In the genomic region with DNA sequence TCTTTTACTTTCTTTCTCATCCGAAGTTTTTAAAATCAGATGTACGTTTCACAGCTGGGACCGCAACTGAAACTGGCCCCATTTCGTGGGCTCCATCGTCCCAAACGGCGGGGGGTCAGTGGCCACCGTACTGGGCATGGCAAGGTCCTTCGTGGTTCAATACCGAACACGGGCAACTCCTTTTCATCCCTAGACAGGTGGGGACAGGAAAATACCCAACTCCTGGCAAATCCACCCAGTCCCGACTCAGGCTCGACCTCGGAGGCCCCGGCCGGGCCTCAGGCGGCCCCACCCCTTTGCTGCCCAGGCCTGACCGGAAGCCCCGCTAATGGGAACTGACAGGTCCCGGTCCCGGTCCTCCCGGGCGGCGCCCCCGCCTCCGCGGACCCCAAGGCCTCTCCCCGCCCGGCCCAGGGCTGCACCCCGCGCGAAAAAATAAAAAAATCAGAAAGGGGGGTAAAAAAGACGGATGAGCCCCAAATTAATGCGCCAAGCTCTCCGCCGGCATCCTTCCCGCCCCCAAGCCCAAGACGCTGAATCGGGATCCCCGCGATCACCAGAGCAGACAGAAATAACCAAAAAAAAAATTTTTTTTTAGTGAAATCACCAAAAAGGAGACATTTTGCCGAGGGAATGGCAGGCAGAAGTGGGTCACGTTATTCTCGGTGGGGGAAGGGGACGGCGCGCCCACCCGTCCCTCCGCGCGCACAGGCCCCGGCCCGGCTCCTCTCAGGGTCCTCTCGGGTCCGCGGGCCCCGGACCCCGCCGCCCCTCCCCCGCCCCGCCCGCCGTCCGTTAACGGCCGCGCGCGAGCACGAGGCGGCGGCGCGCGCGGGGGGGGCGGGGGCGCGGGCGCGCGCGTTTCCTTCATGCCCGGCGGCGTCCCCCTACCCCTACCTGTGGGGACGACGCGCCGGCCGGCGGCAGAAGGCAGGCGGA, we compare ENCODE assay signal across 1 cellular context.
TF ChIP-seq lines count a peak whose summit lies in the region.

No MANE protein-coding gene starts in this region.

TF ChIP-seq in HepG2, 621 proteins besides CTCF, POLR2A, EP300 and RAD21 (continued from another document and continues in another):
- TF ChIP-seq, protein P1, sequence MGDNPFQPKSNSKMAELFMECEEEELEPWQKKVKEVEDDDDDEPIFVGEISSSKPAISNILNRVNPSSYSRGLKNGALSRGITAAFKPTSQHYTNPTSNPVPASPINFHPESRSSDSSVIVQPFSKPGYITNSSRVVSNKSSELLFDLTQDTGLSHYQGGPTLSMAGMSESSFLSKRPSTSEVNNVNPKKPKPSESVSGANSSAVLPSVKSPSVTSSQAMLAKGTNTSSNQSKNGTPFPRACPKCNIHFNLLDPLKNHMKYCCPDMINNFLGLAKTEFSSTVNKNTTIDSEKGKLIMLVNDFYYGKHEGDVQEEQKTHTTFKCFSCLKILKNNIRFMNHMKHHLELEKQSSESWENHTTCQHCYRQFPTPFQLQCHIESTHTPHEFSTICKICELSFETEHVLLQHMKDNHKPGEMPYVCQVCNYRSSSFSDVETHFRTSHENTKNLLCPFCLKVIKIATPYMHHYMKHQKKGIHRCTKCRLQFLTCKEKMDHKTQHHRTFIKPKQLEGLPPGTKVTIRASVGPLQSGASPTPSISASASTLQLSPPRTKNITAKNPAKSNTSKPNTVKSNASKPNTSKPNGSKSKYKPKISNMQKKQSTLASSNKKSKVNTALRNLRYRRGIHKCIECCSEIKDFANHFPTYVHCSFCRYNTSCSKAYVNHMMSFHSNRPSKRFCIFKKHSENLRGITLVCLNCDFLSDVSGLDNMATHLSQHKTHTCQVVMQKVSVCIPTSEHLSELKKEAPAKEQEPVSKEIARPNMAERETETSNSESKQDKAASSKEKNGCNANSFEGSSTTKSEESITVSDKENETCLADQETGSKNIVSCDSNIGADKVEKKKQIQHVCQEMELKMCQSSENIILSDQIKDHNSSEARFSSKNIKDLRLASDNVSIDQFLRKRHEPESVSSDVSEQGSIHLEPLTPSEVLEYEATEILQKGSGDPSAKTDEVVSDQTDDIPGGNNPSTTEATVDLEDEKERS (CRISPR knock-in tag; IDR thresholded peaks at IDR 0.05), result no peak
- TF ChIP-seq ZNF484 (CRISPR knock-in tag; IDR thresholded peaks at IDR 0.05; ENCODE audit: borderline replicate concordance, low read depth) (no peak), ZNF3 (CRISPR knock-in tag; IDR thresholded peaks at IDR 0.05) (no peak), ZFY (CRISPR knock-in tag; IDR thresholded peaks at IDR 0.05) (peak; percentile 91), ZNF589 (CRISPR knock-in tag; conservative IDR thresholded peaks at IDR 0.05) (no peak), ZFP36L2 (CRISPR knock-in tag; IDR thresholded peaks at IDR 0.05) (no peak), NFYB (CRISPR knock-in tag; IDR thresholded peaks at IDR 0.05) (no peak), PCBP2 (optimal IDR thresholded peaks at IDR 0.05; ENCODE audit: low read depth, low read length, poor library complexity, severe bottlenecking) (no peak), ZNF124 (CRISPR knock-in tag; IDR thresholded peaks at IDR 0.05) (peak; percentile 77), ZMAT3 (CRISPR knock-in tag; conservative IDR thresholded peaks at IDR 0.05) (no peak; the same call in 1 of the 2 replicates), MAFF (IDR thresholded peaks at IDR 0.05; ENCODE audit: low read depth, low read length) (no peak), ZNF260 (CRISPR knock-in tag; IDR thresholded peaks at IDR 0.05; ENCODE audit: borderline replicate concordance, low read depth) (no peak), HMG20A (CRISPR knock-in tag; IDR thresholded peaks at IDR 0.05; ENCODE audit: borderline replicate concordance) (0 out of 2 replicates have a peak, but pooled peaks have one; percentile 15), ZSCAN20 (CRISPR knock-in tag; IDR thresholded peaks at IDR 0.05; ENCODE audit: borderline replicate concordance) (no peak; the same call in 1 of the 2 replicates), ZIK1 (CRISPR knock-in tag; IDR thresholded peaks at IDR 0.05; ENCODE audit: borderline replicate concordance, low read depth) (no peak), MEIS2 (CRISPR knock-in tag; IDR thresholded peaks at IDR 0.05) (peak; percentile 90), TARDBP (CRISPR knock-in tag; IDR thresholded peaks at IDR 0.05) (no peak), FOSL2 (CRISPR knock-in tag; IDR thresholded peaks at IDR 0.05) (no peak), ZNF143 (CRISPR knock-in tag; IDR thresholded peaks at IDR 0.05) (0 out of 2 replicates have a peak, but pooled peaks have one; percentile 35), SRF (IDR thresholded peaks at IDR 0.05; ENCODE audit: low read depth, low read length) (0 out of 2 replicates have a peak, but pooled peaks have one; percentile 2), ZNF773 (CRISPR knock-in tag; IDR thresholded peaks at IDR 0.05; ENCODE audit: borderline replicate concordance) (no peak; the same call in 1 of the 2 replicates), ZNF30 (CRISPR knock-in tag; IDR thresholded peaks at IDR 0.05) (no peak), ZFP82 (CRISPR knock-in tag; IDR thresholded peaks at IDR 0.05; ENCODE audit: borderline replicate concordance) (no peak)
- TF ChIP-seq, protein P2, sequence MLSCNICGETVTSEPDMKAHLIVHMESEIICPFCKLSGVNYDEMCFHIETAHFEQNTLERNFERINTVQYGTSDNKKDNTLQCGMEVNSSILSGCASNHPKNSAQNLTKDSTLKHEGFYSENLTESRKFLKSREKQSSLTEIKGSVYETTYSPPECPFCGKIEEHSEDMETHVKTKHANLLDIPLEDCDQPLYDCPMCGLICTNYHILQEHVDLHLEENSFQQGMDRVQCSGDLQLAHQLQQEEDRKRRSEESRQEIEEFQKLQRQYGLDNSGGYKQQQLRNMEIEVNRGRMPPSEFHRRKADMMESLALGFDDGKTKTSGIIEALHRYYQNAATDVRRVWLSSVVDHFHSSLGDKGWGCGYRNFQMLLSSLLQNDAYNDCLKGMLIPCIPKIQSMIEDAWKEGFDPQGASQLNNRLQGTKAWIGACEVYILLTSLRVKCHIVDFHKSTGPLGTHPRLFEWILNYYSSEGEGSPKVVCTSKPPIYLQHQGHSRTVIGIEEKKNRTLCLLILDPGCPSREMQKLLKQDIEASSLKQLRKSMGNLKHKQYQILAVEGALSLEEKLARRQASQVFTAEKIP (CRISPR knock-in tag; IDR thresholded peaks at IDR 0.05; ENCODE audit: borderline replicate concordance), result no peak
- TF ChIP-seq, protein P3, sequence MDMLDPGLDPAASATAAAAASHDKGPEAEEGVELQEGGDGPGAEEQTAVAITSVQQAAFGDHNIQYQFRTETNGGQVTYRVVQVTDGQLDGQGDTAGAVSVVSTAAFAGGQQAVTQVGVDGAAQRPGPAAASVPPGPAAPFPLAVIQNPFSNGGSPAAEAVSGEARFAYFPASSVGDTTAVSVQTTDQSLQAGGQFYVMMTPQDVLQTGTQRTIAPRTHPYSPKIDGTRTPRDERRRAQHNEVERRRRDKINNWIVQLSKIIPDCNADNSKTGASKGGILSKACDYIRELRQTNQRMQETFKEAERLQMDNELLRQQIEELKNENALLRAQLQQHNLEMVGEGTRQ (IDR thresholded peaks at IDR 0.05; ENCODE audit: low read depth, low read length), result no peak
- TF ChIP-seq, protein P3 (CRISPR knock-in tag; IDR thresholded peaks at IDR 0.05; ENCODE audit: borderline replicate concordance), result no peak
- TF ChIP-seq, protein P4, sequence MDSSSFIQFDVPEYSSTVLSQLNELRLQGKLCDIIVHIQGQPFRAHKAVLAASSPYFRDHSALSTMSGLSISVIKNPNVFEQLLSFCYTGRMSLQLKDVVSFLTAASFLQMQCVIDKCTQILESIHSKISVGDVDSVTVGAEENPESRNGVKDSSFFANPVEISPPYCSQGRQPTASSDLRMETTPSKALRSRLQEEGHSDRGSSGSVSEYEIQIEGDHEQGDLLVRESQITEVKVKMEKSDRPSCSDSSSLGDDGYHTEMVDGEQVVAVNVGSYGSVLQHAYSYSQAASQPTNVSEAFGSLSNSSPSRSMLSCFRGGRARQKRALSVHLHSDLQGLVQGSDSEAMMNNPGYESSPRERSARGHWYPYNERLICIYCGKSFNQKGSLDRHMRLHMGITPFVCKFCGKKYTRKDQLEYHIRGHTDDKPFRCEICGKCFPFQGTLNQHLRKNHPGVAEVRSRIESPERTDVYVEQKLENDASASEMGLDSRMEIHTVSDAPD (CRISPR knock-in tag; IDR thresholded peaks at IDR 0.05), result 0 out of 2 replicates have a peak, but pooled peaks have one; percentile 29
- TF ChIP-seq, protein P5, sequence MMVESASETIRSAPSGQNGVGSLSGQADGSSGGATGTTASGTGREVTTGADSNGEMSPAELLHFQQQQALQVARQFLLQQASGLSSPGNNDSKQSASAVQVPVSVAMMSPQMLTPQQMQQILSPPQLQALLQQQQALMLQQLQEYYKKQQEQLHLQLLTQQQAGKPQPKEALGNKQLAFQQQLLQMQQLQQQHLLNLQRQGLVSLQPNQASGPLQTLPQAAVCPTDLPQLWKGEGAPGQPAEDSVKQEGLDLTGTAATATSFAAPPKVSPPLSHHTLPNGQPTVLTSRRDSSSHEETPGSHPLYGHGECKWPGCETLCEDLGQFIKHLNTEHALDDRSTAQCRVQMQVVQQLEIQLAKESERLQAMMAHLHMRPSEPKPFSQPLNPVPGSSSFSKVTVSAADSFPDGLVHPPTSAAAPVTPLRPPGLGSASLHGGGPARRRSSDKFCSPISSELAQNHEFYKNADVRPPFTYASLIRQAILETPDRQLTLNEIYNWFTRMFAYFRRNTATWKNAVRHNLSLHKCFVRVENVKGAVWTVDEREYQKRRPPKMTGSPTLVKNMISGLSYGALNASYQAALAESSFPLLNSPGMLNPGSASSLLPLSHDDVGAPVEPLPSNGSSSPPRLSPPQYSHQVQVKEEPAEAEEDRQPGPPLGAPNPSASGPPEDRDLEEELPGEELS (CRISPR knock-in tag; IDR thresholded peaks at IDR 0.05), result peak; percentile 45; the same call in 1 of the 2 replicates
- TF ChIP-seq, protein P6, sequence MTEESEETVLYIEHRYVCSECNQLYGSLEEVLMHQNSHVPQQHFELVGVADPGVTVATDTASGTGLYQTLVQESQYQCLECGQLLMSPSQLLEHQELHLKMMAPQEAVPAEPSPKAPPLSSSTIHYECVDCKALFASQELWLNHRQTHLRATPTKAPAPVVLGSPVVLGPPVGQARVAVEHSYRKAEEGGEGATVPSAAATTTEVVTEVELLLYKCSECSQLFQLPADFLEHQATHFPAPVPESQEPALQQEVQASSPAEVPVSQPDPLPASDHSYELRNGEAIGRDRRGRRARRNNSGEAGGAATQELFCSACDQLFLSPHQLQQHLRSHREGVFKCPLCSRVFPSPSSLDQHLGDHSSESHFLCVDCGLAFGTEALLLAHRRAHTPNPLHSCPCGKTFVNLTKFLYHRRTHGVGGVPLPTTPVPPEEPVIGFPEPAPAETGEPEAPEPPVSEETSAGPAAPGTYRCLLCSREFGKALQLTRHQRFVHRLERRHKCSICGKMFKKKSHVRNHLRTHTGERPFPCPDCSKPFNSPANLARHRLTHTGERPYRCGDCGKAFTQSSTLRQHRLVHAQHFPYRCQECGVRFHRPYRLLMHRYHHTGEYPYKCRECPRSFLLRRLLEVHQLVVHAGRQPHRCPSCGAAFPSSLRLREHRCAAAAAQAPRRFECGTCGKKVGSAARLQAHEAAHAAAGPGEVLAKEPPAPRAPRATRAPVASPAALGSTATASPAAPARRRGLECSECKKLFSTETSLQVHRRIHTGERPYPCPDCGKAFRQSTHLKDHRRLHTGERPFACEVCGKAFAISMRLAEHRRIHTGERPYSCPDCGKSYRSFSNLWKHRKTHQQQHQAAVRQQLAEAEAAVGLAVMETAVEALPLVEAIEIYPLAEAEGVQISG (CRISPR knock-in tag; IDR thresholded peaks at IDR 0.05), result peak; percentile 81
- TF ChIP-seq, protein P7, sequence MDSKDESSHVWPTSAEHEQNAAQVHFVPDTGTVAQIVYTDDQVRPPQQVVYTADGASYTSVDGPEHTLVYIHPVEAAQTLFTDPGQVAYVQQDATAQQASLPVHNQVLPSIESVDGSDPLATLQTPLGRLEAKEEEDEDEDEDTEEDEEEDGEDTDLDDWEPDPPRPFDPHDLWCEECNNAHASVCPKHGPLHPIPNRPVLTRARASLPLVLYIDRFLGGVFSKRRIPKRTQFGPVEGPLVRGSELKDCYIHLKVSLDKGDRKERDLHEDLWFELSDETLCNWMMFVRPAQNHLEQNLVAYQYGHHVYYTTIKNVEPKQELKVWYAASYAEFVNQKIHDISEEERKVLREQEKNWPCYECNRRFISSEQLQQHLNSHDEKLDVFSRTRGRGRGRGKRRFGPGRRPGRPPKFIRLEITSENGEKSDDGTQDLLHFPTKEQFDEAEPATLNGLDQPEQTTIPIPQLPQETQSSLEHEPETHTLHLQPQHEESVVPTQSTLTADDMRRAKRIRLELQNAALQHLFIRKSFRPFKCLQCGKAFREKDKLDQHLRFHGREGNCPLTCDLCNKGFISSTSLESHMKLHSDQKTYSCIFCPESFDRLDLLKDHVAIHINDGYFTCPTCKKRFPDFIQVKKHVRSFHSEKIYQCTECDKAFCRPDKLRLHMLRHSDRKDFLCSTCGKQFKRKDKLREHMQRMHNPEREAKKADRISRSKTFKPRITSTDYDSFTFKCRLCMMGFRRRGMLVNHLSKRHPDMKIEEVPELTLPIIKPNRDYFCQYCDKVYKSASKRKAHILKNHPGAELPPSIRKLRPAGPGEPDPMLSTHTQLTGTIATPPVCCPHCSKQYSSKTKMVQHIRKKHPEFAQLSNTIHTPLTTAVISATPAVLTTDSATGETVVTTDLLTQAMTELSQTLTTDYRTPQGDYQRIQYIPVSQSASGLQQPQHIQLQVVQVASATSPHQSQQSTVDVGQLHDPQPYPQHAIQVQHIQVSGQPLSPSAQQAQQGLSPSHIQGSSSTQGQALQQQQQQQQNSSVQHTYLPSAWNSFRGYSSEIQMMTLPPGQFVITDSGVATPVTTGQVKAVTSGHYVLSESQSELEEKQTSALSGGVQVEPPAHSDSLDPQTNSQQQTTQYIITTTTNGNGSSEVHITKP (CRISPR knock-in tag; IDR thresholded peaks at IDR 0.05; ENCODE audit: low read depth), result 0 out of 2 replicates have a peak, but pooled peaks have one; percentile 17
- TF ChIP-seq, protein P8, sequence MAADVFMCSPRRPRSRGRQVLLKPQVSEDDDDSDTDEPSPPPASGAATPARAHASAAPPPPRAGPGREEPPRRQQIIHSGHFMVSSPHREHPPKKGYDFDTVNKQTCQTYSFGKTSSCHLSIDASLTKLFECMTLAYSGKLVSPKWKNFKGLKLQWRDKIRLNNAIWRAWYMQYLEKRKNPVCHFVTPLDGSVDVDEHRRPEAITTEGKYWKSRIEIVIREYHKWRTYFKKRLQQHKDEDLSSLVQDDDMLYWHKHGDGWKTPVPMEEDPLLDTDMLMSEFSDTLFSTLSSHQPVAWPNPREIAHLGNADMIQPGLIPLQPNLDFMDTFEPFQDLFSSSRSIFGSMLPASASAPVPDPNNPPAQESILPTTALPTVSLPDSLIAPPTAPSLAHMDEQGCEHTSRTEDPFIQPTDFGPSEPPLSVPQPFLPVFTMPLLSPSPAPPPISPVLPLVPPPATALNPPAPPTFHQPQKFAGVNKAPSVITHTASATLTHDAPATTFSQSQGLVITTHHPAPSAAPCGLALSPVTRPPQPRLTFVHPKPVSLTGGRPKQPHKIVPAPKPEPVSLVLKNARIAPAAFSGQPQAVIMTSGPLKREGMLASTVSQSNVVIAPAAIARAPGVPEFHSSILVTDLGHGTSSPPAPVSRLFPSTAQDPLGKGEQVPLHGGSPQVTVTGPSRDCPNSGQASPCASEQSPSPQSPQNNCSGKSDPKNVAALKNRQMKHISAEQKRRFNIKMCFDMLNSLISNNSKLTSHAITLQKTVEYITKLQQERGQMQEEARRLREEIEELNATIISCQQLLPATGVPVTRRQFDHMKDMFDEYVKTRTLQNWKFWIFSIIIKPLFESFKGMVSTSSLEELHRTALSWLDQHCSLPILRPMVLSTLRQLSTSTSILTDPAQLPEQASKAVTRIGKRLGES (CRISPR knock-in tag; IDR thresholded peaks at IDR 0.05; ENCODE audit: borderline replicate concordance), result 0 out of 2 replicates have a peak, but pooled peaks have one; percentile 37
